1 cellular context compared by ENCODE assay signal in the genomic region with DNA sequence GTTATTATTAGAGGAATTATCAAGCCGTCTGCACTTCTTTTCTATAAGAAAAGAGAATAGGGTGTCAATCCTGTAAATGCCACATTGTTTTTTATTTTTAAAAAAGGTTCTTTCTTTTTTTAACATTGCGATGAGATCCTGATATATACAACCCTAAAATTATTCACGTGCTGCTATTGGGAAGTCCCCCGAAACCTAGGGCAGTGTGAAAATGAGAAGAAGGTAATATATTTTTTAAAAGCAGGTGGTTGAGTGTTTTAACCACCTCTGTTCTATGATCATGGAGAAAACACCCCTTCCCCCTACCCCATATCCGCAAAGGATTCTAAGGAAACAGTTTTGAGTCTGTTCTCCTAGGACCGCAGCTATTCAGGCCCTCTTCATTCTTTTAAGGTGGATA.
TF ChIP-seq lines count a peak whose summit lies in the region.

No MANE protein-coding gene starts in this region.

TF ChIP-seq in H1, 55 proteins besides CTCF, POLR2A, EP300 and RAD21:
- TF ChIP-seq, protein P1, sequence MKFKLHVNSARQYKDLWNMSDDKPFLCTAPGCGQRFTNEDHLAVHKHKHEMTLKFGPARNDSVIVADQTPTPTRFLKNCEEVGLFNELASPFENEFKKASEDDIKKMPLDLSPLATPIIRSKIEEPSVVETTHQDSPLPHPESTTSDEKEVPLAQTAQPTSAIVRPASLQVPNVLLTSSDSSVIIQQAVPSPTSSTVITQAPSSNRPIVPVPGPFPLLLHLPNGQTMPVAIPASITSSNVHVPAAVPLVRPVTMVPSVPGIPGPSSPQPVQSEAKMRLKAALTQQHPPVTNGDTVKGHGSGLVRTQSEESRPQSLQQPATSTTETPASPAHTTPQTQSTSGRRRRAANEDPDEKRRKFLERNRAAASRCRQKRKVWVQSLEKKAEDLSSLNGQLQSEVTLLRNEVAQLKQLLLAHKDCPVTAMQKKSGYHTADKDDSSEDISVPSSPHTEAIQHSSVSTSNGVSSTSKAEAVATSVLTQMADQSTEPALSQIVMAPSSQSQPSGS (IDR thresholded peaks at IDR 0.05; ENCODE audit: low read length), result no peak
- TF ChIP-seq FOSL1 (IDR thresholded peaks at IDR 0.05; ENCODE audit: insufficient read depth, low read depth, low read length) (no peak), RBBP5 (IDR thresholded peaks at IDR 0.05; ENCODE audit: borderline replicate concordance, low read depth, low read length) (no peak), SAP30 (IDR thresholded peaks at IDR 0.05; ENCODE audit: insufficient read depth, insufficient replicate concordance, low read length) (no peak), KDM1A (IDR thresholded peaks at IDR 0.05; ENCODE audit: borderline replicate concordance, low read length) (no peak), GTF2F1 (IDR thresholded peaks at IDR 0.05; ENCODE audit: borderline replicate concordance, low read depth, low read length) (no peak), POU5F1 (IDR thresholded peaks at IDR 0.05; ENCODE audit: low read depth, low read length) (no peak), SIX5 (IDR thresholded peaks at IDR 0.05; ENCODE audit: low read depth, low read length) (no peak), EGR1 (IDR thresholded peaks at IDR 0.05; ENCODE audit: borderline replicate concordance, low read depth, low read length) (no peak), RXRA (IDR thresholded peaks at IDR 0.05; ENCODE audit: insufficient read depth, low read depth, low read length) (no peak), SIRT6 (IDR thresholded peaks at IDR 0.05; ENCODE audit: low read length) (no peak), BRCA1 (IDR thresholded peaks at IDR 0.05; ENCODE audit: low read depth, low read length) (no peak), BCL11A (IDR thresholded peaks at IDR 0.05; ENCODE audit: low read depth in 2 of 2, low read length in 2 of 2) (no peak), CEBPB (IDR thresholded peaks at IDR 0.05; ENCODE audit: low read depth, low read length) (no peak), TAF7 (optimal IDR thresholded peaks at IDR 0.05; ENCODE audit: borderline replicate concordance, low read depth, low read length) (no peak), SIN3A (conservative IDR thresholded peaks at IDR 0.05 in 1 of 2, IDR thresholded peaks at IDR 0.05 in 1 of 2; ENCODE audit: low read depth in 1 of 2, low read length in 2 of 2) (no peak)
- TF ChIP-seq, protein P2, sequence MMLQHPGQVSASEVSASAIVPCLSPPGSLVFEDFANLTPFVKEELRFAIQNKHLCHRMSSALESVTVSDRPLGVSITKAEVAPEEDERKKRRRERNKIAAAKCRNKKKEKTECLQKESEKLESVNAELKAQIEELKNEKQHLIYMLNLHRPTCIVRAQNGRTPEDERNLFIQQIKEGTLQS (IDR thresholded peaks at IDR 0.05; ENCODE audit: insufficient read depth, low read depth, low read length), result no peak
- TF ChIP-seq, protein P3, sequence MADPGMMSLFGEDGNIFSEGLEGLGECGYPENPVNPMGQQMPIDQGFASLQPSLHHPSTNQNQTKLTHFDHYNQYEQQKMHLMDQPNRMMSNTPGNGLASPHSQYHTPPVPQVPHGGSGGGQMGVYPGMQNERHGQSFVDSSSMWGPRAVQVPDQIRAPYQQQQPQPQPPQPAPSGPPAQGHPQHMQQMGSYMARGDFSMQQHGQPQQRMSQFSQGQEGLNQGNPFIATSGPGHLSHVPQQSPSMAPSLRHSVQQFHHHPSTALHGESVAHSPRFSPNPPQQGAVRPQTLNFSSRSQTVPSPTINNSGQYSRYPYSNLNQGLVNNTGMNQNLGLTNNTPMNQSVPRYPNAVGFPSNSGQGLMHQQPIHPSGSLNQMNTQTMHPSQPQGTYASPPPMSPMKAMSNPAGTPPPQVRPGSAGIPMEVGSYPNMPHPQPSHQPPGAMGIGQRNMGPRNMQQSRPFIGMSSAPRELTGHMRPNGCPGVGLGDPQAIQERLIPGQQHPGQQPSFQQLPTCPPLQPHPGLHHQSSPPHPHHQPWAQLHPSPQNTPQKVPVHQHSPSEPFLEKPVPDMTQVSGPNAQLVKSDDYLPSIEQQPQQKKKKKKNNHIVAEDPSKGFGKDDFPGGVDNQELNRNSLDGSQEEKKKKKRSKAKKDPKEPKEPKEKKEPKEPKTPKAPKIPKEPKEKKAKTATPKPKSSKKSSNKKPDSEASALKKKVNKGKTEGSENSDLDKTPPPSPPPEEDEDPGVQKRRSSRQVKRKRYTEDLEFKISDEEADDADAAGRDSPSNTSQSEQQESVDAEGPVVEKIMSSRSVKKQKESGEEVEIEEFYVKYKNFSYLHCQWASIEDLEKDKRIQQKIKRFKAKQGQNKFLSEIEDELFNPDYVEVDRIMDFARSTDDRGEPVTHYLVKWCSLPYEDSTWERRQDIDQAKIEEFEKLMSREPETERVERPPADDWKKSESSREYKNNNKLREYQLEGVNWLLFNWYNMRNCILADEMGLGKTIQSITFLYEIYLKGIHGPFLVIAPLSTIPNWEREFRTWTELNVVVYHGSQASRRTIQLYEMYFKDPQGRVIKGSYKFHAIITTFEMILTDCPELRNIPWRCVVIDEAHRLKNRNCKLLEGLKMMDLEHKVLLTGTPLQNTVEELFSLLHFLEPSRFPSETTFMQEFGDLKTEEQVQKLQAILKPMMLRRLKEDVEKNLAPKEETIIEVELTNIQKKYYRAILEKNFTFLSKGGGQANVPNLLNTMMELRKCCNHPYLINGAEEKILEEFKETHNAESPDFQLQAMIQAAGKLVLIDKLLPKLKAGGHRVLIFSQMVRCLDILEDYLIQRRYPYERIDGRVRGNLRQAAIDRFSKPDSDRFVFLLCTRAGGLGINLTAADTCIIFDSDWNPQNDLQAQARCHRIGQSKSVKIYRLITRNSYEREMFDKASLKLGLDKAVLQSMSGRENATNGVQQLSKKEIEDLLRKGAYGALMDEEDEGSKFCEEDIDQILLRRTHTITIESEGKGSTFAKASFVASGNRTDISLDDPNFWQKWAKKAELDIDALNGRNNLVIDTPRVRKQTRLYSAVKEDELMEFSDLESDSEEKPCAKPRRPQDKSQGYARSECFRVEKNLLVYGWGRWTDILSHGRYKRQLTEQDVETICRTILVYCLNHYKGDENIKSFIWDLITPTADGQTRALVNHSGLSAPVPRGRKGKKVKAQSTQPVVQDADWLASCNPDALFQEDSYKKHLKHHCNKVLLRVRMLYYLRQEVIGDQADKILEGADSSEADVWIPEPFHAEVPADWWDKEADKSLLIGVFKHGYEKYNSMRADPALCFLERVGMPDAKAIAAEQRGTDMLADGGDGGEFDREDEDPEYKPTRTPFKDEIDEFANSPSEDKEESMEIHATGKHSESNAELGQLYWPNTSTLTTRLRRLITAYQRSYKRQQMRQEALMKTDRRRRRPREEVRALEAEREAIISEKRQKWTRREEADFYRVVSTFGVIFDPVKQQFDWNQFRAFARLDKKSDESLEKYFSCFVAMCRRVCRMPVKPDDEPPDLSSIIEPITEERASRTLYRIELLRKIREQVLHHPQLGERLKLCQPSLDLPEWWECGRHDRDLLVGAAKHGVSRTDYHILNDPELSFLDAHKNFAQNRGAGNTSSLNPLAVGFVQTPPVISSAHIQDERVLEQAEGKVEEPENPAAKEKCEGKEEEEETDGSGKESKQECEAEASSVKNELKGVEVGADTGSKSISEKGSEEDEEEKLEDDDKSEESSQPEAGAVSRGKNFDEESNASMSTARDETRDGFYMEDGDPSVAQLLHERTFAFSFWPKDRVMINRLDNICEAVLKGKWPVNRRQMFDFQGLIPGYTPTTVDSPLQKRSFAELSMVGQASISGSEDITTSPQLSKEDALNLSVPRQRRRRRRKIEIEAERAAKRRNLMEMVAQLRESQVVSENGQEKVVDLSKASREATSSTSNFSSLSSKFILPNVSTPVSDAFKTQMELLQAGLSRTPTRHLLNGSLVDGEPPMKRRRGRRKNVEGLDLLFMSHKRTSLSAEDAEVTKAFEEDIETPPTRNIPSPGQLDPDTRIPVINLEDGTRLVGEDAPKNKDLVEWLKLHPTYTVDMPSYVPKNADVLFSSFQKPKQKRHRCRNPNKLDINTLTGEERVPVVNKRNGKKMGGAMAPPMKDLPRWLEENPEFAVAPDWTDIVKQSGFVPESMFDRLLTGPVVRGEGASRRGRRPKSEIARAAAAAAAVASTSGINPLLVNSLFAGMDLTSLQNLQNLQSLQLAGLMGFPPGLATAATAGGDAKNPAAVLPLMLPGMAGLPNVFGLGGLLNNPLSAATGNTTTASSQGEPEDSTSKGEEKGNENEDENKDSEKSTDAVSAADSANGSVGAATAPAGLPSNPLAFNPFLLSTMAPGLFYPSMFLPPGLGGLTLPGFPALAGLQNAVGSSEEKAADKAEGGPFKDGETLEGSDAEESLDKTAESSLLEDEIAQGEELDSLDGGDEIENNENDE (IDR thresholded peaks at IDR 0.05; ENCODE audit: insufficient replicate concordance, low read length), result no peak
